In genomic region chr13:112689498-112690241, GRCh38 we compare ENCODE assay signal across 1 cellular context.
TF ChIP-seq lines count a peak whose summit lies in the region.

Gene ATP11A (plus strand): TSS chr13:112690038. CDS start chr13:112690417, 379 bp downstream.

TF ChIP-seq in HEK293, 187 proteins besides CTCF, POLR2A, EP300 and RAD21 (continued from another document and continues in another):
- TF ChIP-seq, protein P1, sequence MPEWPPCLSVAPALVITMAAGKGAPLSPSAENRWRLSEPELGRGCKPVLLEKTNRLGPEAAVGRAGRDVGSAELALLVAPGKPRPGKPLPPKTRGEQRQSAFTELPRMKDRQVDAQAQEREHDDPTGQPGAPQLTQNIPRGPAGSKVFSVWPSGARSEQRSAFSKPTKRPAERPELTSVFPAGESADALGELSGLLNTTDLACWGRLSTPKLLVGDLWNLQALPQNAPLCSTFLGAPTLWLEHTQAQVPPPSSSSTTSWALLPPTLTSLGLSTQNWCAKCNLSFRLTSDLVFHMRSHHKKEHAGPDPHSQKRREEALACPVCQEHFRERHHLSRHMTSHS (tag by site-specific recombination; IDR thresholded peaks at IDR 0.05): no peak
- TF ChIP-seq ZNF37A (tag by site-specific recombination; IDR thresholded peaks at IDR 0.05) (no peak), ZNF837 (tag by site-specific recombination; IDR thresholded peaks at IDR 0.05) (no peak), ZNF560 (tag by site-specific recombination; IDR thresholded peaks at IDR 0.05; ENCODE audit: borderline replicate concordance) (no peak), TSHZ1 (tag by site-specific recombination; IDR thresholded peaks at IDR 0.05; ENCODE audit: borderline replicate concordance) (no peak), ZNF174 (tag by site-specific recombination; IDR thresholded peaks at IDR 0.05) (no peak), BCL6B (tag by site-specific recombination; IDR thresholded peaks at IDR 0.05) (no peak), ZNF529 (tag by site-specific recombination; IDR thresholded peaks at IDR 0.05; ENCODE audit: insufficient replicate concordance) (no peak), ZIC2 (tag by site-specific recombination; IDR thresholded peaks at IDR 0.05) (peak; percentile 92), ZNF561 (tag by site-specific recombination; IDR thresholded peaks at IDR 0.05; ENCODE audit: borderline replicate concordance) (peak; percentile 38; the same call in 1 of the 2 replicates), HOXA7 (CRISPR knock-in tag; IDR thresholded peaks at IDR 0.05; ENCODE audit: borderline replicate concordance) (no peak), ZNF157 (tag by site-specific recombination; IDR thresholded peaks at IDR 0.05) (no peak), ZNF629 (tag by site-specific recombination; IDR thresholded peaks at IDR 0.05) (0 out of 2 replicates have a peak, but pooled peaks have one; percentile 32), ZBTB17 (tag by site-specific recombination; IDR thresholded peaks at IDR 0.05) (no peak), ZNF692 (tag by site-specific recombination; IDR thresholded peaks at IDR 0.05) (0 out of 2 replicates have a peak, but pooled peaks have one; percentile 8), ZBTB7A (tag by site-specific recombination; IDR thresholded peaks at IDR 0.05; ENCODE audit: low read depth) (no peak), ZNF341 (tag by site-specific recombination; IDR thresholded peaks at IDR 0.05; ENCODE audit: low read depth) (no peak), ZNF394 (tag by site-specific recombination; IDR thresholded peaks at IDR 0.05; ENCODE audit: borderline replicate concordance) (peak; percentile 39; the same call in 1 of the 2 replicates), GFI1B (tag by site-specific recombination; IDR thresholded peaks at IDR 0.05) (no peak), ZFP41 (tag by site-specific recombination; IDR thresholded peaks at IDR 0.05; ENCODE audit: borderline replicate concordance) (no peak), ZNF132 (tag by site-specific recombination; IDR thresholded peaks at IDR 0.05; ENCODE audit: borderline replicate concordance) (no peak), ZBTB26 (tag by site-specific recombination; optimal IDR thresholded peaks at IDR 0.05) (peak; percentile 66), ZSCAN23 (tag by site-specific recombination; IDR thresholded peaks at IDR 0.05) (no peak; the same call in 1 of the 2 replicates), ZBTB10 (tag by site-specific recombination; IDR thresholded peaks at IDR 0.05) (no peak), BCL11B (tag by site-specific recombination; IDR thresholded peaks at IDR 0.05; ENCODE audit: low read depth) (peak; percentile 97), HOXC10 (CRISPR knock-in tag; IDR thresholded peaks at IDR 0.05) (no peak), ZNF433 (tag by site-specific recombination; IDR thresholded peaks at IDR 0.05; ENCODE audit: low read depth) (no peak), ZNF423 (tag by site-specific recombination; IDR thresholded peaks at IDR 0.05) (peak; percentile 42; the same call in 1 of the 2 replicates), ZSCAN16 (tag by site-specific recombination; IDR thresholded peaks at IDR 0.05) (no peak), ZNF707 (tag by site-specific recombination; IDR thresholded peaks at IDR 0.05) (no peak), ZNF155 (tag by site-specific recombination; IDR thresholded peaks at IDR 0.05) (no peak), ZNF670 (tag by site-specific recombination; IDR thresholded peaks at IDR 0.05; ENCODE audit: low read depth) (no peak), ZNF24 (tag by site-specific recombination; IDR thresholded peaks at IDR 0.05) (no peak), ZNF335 (tag by site-specific recombination; conservative IDR thresholded peaks at IDR 0.05) (peak; percentile 54; the same call in 1 of the 2 replicates), TCF7L2 (IDR thresholded peaks at IDR 0.05; ENCODE audit: borderline replicate concordance, low read depth, low read length) (no peak)
- TF ChIP-seq, protein P2, sequence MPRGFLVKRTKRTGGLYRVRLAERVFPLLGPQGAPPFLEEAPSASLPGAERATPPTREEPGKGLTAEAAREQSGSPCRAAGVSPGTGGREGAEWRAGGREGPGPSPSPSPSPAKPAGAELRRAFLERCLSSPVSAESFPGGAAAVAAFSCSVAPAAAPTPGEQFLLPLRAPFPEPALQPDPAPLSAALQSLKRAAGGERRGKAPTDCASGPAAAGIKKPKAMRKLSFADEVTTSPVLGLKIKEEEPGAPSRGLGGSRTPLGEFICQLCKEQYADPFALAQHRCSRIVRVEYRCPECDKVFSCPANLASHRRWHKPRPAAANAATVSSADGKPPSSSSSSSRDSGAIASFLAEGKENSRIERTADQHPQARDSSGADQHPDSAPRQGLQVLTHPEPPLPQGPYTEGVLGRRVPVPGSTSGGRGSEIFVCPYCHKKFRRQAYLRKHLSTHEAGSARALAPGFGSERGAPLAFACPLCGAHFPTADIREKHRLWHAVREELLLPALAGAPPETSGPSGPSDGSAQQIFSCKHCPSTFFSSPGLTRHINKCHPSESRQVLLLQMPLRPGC (tag by site-specific recombination; IDR thresholded peaks at IDR 0.05): peak; percentile 44; the same call in 1 of the 2 replicates
- TF ChIP-seq, protein P3, sequence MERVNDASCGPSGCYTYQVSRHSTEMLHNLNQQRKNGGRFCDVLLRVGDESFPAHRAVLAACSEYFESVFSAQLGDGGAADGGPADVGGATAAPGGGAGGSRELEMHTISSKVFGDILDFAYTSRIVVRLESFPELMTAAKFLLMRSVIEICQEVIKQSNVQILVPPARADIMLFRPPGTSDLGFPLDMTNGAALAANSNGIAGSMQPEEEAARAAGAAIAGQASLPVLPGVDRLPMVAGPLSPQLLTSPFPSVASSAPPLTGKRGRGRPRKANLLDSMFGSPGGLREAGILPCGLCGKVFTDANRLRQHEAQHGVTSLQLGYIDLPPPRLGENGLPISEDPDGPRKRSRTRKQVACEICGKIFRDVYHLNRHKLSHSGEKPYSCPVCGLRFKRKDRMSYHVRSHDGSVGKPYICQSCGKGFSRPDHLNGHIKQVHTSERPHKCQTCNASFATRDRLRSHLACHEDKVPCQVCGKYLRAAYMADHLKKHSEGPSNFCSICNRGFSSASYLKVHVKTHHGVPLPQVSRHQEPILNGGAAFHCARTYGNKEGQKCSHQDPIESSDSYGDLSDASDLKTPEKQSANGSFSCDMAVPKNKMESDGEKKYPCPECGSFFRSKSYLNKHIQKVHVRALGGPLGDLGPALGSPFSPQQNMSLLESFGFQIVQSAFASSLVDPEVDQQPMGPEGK (tag by site-specific recombination; IDR thresholded peaks at IDR 0.05): peak; percentile 54; the same call in 1 of the 2 replicates
- TF ChIP-seq, protein P4, sequence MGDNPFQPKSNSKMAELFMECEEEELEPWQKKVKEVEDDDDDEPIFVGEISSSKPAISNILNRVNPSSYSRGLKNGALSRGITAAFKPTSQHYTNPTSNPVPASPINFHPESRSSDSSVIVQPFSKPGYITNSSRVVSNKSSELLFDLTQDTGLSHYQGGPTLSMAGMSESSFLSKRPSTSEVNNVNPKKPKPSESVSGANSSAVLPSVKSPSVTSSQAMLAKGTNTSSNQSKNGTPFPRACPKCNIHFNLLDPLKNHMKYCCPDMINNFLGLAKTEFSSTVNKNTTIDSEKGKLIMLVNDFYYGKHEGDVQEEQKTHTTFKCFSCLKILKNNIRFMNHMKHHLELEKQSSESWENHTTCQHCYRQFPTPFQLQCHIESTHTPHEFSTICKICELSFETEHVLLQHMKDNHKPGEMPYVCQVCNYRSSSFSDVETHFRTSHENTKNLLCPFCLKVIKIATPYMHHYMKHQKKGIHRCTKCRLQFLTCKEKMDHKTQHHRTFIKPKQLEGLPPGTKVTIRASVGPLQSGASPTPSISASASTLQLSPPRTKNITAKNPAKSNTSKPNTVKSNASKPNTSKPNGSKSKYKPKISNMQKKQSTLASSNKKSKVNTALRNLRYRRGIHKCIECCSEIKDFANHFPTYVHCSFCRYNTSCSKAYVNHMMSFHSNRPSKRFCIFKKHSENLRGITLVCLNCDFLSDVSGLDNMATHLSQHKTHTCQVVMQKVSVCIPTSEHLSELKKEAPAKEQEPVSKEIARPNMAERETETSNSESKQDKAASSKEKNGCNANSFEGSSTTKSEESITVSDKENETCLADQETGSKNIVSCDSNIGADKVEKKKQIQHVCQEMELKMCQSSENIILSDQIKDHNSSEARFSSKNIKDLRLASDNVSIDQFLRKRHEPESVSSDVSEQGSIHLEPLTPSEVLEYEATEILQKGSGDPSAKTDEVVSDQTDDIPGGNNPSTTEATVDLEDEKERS (tag by site-specific recombination; IDR thresholded peaks at IDR 0.05): no peak
- TF ChIP-seq, protein P5, sequence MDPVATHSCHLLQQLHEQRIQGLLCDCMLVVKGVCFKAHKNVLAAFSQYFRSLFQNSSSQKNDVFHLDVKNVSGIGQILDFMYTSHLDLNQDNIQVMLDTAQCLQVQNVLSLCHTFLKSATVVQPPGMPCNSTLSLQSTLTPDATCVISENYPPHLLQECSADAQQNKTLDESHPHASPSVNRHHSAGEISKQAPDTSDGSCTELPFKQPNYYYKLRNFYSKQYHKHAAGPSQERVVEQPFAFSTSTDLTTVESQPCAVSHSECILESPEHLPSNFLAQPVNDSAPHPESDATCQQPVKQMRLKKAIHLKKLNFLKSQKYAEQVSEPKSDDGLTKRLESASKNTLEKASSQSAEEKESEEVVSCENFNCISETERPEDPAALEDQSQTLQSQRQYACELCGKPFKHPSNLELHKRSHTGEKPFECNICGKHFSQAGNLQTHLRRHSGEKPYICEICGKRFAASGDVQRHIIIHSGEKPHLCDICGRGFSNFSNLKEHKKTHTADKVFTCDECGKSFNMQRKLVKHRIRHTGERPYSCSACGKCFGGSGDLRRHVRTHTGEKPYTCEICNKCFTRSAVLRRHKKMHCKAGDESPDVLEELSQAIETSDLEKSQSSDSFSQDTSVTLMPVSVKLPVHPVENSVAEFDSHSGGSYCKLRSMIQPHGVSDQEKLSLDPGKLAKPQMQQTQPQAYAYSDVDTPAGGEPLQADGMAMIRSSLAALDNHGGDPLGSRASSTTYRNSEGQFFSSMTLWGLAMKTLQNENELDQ (tag by site-specific recombination; IDR thresholded peaks at IDR 0.05; ENCODE audit: low read depth): no peak
